16 cellular contexts compared by ENCODE assay signal in the genomic region with DNA sequence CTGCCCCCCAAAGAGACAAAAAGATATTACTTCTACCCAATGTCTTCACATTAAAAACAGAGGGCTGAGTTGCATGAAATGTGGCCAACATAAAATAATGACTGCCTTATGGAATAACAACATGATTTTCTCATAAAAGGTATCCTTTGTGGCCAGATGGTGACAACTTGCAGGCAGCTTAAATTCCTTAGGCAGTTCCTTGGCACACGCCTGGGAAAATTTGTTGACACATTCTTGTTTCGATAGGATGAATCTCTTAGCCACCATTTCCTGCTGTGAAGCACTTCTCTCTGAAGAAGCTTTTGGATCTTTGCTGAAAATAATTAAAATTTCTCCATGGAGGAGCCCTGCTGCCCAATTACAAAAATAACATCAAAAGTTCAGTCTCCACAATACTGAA.
A peak's percentile ranks its signal among the peaks of the same experiment; 100 is the strongest.
DNase-seq lines count a peak whose midpoint lies in the region; TF ChIP-seq lines count a peak whose summit lies in the region.
"Had no signal": no experiment of that assay in that cellular context is flagged by ENCODE, and none has a peak within 500 bp of the region (broad histone marks: within the 10 kb centered on the region; RNA-seq: fewer than 3 reads in every experiment).

No MANE protein-coding gene starts in this region.

- no peak overlapping the region for H2AK5ac ChIP-seq in mesendoderm (ENCODE audit: low read length)

- no peak overlapping the region for H3K4me2 ChIP-seq in mesendoderm (ENCODE audit: low read length)
- no peak overlapping the region for H3K4me2 ChIP-seq in smooth muscle cell

- H3K27me3 ChIP-seq in mesendoderm (ENCODE audit: insufficient read depth, low read length, poor library complexity) (no peaks in the 10 kb centered on the region), smooth muscle cell (ENCODE audit: low read depth) (no peaks in the 10 kb centered on the region)
- H3K27me3 ChIP-seq: esophagus muscularis mucosa, SJCRH30 had no signal

- TF ChIP-seq CTCF in cardiac fibroblast (IDR thresholded peaks at IDR 0.05; ENCODE audit: low read depth, low read length), result no peak
- TF ChIP-seq CTCF in smooth muscle cell (IDR thresholded peaks at IDR 0.05; ENCODE audit: borderline replicate concordance, insufficient read depth, poor library complexity, severe bottlenecking), result no peak
- no peak for TF ChIP-seq CTCF in glutamatergic neuron (IDR thresholded peaks at IDR 0.05; ENCODE audit: partially characterized antibody, unreplicated experiment)

- H3K79me2 ChIP-seq in mesendoderm (ENCODE audit: control insufficient read depth, insufficient read depth, low read length) (no peaks in the 10 kb centered on the region), smooth muscle cell (ENCODE audit: low read depth) (no peaks in the 10 kb centered on the region)

- no peaks in the 10 kb centered on the region for H3K36me3 ChIP-seq in mesendoderm (ENCODE audit: control insufficient read depth, insufficient read depth, low read length)
- no peaks in the 10 kb centered on the region for H3K36me3 ChIP-seq in smooth muscle cell (ENCODE audit: low read depth)
- H3K36me3 ChIP-seq: esophagus muscularis mucosa, SJCRH30 had no signal

- DNase-seq in AG20443 (ENCODE audit: low spot score) (peak; percentile 52), LHCN-M2 (ENCODE audit: low read depth) (peak; percentile 52), cardiac fibroblast (ENCODE audit: low read depth in 2 of 2) (peak; percentile 63 to 79), mesendoderm (peak; percentile 46), smooth muscle cell (lab: John Stamatoyannopoulos, UW; ENCODE audit: unreplicated experiment) (no peak), NOMO-1 treated with DMSO at 0.1 percent for 48 hours (lab: John Stamatoyannopoulos, UW; ENCODE audit: unreplicated experiment) (no peak), glutamatergic neuron (no peak), ecto neural progenitor cell (ENCODE audit: low spot score) (no peak)
- DNase-seq: activated CD4-positive, alpha-beta T cell treated with anti-CD3 and anti-CD28 coated beads, Interleukin-2, amount 50 U/mL, for 4 hours; activated naive CD8-positive, alpha-beta T cell treated with anti-CD3 and anti-CD28 coated beads, Interleukin-2, amount 50 U/mL, for 24 hours; Calu3; SJCRH30 had no signal

- H4K8ac ChIP-seq in mesendoderm (ENCODE audit: low read depth, low read length), result no peak overlapping the region

- no peak overlapping the region for H3K23ac ChIP-seq in mesendoderm (ENCODE audit: low read length)

- no peaks in the 10 kb centered on the region for H3K4me1 ChIP-seq in mesendoderm (ENCODE audit: control insufficient read depth, low read depth, low read length)
- no peaks in the 10 kb centered on the region for H3K4me1 ChIP-seq in smooth muscle cell (ENCODE audit: low read depth)

- H3K27ac ChIP-seq in mesendoderm (ENCODE audit: low read depth, low read length) (no peak overlapping the region), smooth muscle cell (ENCODE audit: low read depth) (no peak overlapping the region)
- H3K27ac ChIP-seq: esophagus muscularis mucosa, SJCRH30 had no signal

- H3F3A ChIP-seq in smooth muscle cell (ENCODE audit: low read depth), result no peaks in the 10 kb centered on the region

- H2BK15ac ChIP-seq in mesendoderm (replicated peaks; ENCODE audit: low read depth), result no peak overlapping the region

- no CpG with 5 or more reads among the region's 2 CpGs for WGBS in mesendoderm (ENCODE audit: extremely low coverage, insufficient coverage, low lambda C conversion rate)
- WGBS in smooth muscle cell (ENCODE audit: low lambda C conversion rate), result 22% methylated on average over 2 of the region's 2 CpGs

- no peak overlapping the region for H3K27ac Mint-ChIP-seq in glutamatergic neuron (ENCODE audit: unreplicated experiment)
- H3K27ac Mint-ChIP-seq: activated naive CD8-positive, alpha-beta T cell treated with anti-CD3 and anti-CD28 coated beads, Interleukin-2, amount 50 U/mL, for 24 hours; stimulated activated effector memory CD8-positive, alpha-beta T cell treated with anti-CD3 and anti-CD28 coated beads, Interleukin-12 subunit alpha, Interleukin-12 subunit beta, amount 100 ng/mL, for 72 hours; type B pancreatic cell had no signal

- no peak overlapping the region for H3K4me3 ChIP-seq in cardiac fibroblast (replicated peaks in 1 of 2; ENCODE audit: low read depth in 2 of 2, low read length in 2 of 2)
- no peak overlapping the region for H3K4me3 ChIP-seq in mesendoderm (ENCODE audit: low read length)
- no peak overlapping the region for H3K4me3 ChIP-seq in smooth muscle cell
- H3K4me3 ChIP-seq: esophagus muscularis mucosa, lung, SJCRH30 had no signal

- H3K27me3 Mint-ChIP-seq in glutamatergic neuron (ENCODE audit: unreplicated experiment), result no peaks in the 10 kb centered on the region
- H3K27me3 Mint-ChIP-seq: type B pancreatic cell had no signal

- H3K9me3 ChIP-seq in smooth muscle cell (replicated peaks; ENCODE audit: low read depth), result no peaks in the 10 kb centered on the region

- no peaks in the 10 kb centered on the region for H4K20me1 ChIP-seq in smooth muscle cell (ENCODE audit: low read depth)

- no peak overlapping the region for H3K4ac ChIP-seq in mesendoderm (ENCODE audit: low read depth, low read length)

- H3K36me3 Mint-ChIP-seq in glutamatergic neuron (ENCODE audit: unreplicated experiment), result peaks cover 4% of the 10 kb centered on the region
- H3K36me3 Mint-ChIP-seq: stimulated activated effector memory CD8-positive, alpha-beta T cell treated with anti-CD3 and anti-CD28 coated beads, Interleukin-12 subunit alpha, Interleukin-12 subunit beta, amount 100 ng/mL, for 72 hours; type B pancreatic cell had no signal

- no peak overlapping the region for H3K18ac ChIP-seq in mesendoderm (ENCODE audit: low read length)

- H4K5ac ChIP-seq in mesendoderm (ENCODE audit: low read length), result no peak overlapping the region

- H3K56ac ChIP-seq in mesendoderm (ENCODE audit: low read length), result no peak overlapping the region

- no peaks in the 10 kb centered on the region for H3K4me1 Mint-ChIP-seq in glutamatergic neuron (ENCODE audit: low read depth, unreplicated experiment)
- H3K4me1 Mint-ChIP-seq: activated naive CD8-positive, alpha-beta T cell treated with anti-CD3 and anti-CD28 coated beads, Interleukin-2, amount 50 U/mL, for 24 hours; stimulated activated effector memory CD8-positive, alpha-beta T cell treated with anti-CD3 and anti-CD28 coated beads, Interleukin-12 subunit alpha, Interleukin-12 subunit beta, amount 100 ng/mL, for 72 hours had no signal

- no peak overlapping the region for H2BK120ac ChIP-seq in mesendoderm (ENCODE audit: low read depth, low read length)

- H3K9me3 Mint-ChIP-seq in glutamatergic neuron (ENCODE audit: unreplicated experiment), result no peaks in the 10 kb centered on the region
- H3K9me3 Mint-ChIP-seq: activated naive CD8-positive, alpha-beta T cell treated with anti-CD3 and anti-CD28 coated beads, Interleukin-2, amount 50 U/mL, for 24 hours; stimulated activated effector memory CD8-positive, alpha-beta T cell treated with anti-CD3 and anti-CD28 coated beads, Interleukin-12 subunit alpha, Interleukin-12 subunit beta, amount 100 ng/mL, for 72 hours had no signal

- no peak overlapping the region for H2AFZ ChIP-seq in smooth muscle cell (ENCODE audit: low read depth)

- no peaks in the 10 kb centered on the region for H3K79me1 ChIP-seq in mesendoderm (ENCODE audit: low read length)

- H3K4me3 Mint-ChIP-seq in glutamatergic neuron (ENCODE audit: unreplicated experiment), result no peak overlapping the region
- H3K4me3 Mint-ChIP-seq: activated naive CD8-positive, alpha-beta T cell treated with anti-CD3 and anti-CD28 coated beads, Interleukin-2, amount 50 U/mL, for 24 hours; stimulated activated effector memory CD8-positive, alpha-beta T cell treated with anti-CD3 and anti-CD28 coated beads, Interleukin-12 subunit alpha, Interleukin-12 subunit beta, amount 100 ng/mL, for 72 hours; type B pancreatic cell had no signal

- H2BK5ac ChIP-seq in mesendoderm (ENCODE audit: low read length), result no peak overlapping the region

- H3K9ac ChIP-seq in mesendoderm (ENCODE audit: low read length), result no peak overlapping the region
- no peak overlapping the region for H3K9ac ChIP-seq in smooth muscle cell (ENCODE audit: low read depth)

Comparison
In these comparisons a context has a peak if more than half of its experiments do, and no peak if none do; other contexts are left out.
1. DNase-seq: peak in AG20443 (single experiment), LHCN-M2 (single experiment), cardiac fibroblast (2 of 2) and mesendoderm (single experiment); none in smooth muscle cell (single experiment), NOMO-1 treated with DMSO at 0.1 percent for 48 hours (single experiment), glutamatergic neuron (single experiment) and ecto neural progenitor cell (single experiment).